9 cellular contexts compared by ENCODE assay signal in the genomic region with DNA sequence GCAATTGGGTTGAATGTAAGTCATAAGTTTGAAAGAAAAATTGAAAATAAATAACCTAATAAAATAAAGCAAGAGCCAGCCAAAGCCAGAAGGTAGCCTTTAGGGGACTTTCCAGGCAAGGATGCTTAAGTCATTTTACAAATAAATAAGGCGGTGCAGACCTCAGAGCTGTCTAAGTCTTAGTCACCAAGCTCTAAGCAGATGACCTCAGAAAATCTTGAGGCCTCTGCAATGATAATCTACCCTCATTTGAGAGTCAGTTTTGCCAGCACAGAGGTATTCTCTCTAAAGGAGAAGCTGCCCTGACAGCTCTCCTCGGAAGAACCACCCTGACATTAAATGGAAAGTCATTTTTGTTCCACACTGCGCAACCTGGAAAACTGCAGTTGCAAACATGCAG.
DNase-seq lines count a peak whose midpoint lies in the region; ATAC-seq and TF ChIP-seq lines count a peak whose summit lies in the region.
"Had no signal": no experiment of that assay in that cellular context is flagged by ENCODE, and none has a peak within 500 bp of the region (broad histone marks: within the 10 kb centered on the region; RNA-seq: fewer than 3 reads in every experiment).

No MANE protein-coding gene starts in this region.

- H3F3A ChIP-seq in MM.1S (ENCODE audit: insufficient read depth, low read length) = no peaks in the 10 kb centered on the region

- H3K27ac ChIP-seq in MM.1S (ENCODE audit: low read length) = no peak overlapping the region

- H3K9me3 ChIP-seq in MG63 = no peaks in the 10 kb centered on the region; the same call in 1 of the 2 replicates
- H3K9me3 ChIP-seq in MM.1S (replicated peaks; ENCODE audit: insufficient read depth, low read length) = no peaks in the 10 kb centered on the region

- no peak for TF ChIP-seq CTCF in MM.1S (IDR thresholded peaks at IDR 0.05; ENCODE audit: low read length)

- no peaks in the 10 kb centered on the region for H4K20me1 ChIP-seq in MM.1S (ENCODE audit: insufficient read depth, low read length)

- DNase-seq in MG63 (peak; percentile 39), kidney tubule cell (ENCODE audit: low spot score) (peak; percentile 81), MM.1S (no peak), foreskin melanocyte (no peak), NCI-H2029 treated with DMSO at 0.1 percent for 48 hours (lab: John Stamatoyannopoulos, UW) (no peak), DMS79 treated with DMSO at 0.1 percent for 48 hours (lab: John Stamatoyannopoulos, UW) (no peak)

- no peak overlapping the region for H3K9ac ChIP-seq in MM.1S (ENCODE audit: low read length)

- H3K4me2 ChIP-seq in MM.1S (ENCODE audit: low read depth, low read length) = no peak overlapping the region

- no peaks in the 10 kb centered on the region for H3K9me2 ChIP-seq in MM.1S (replicated peaks; ENCODE audit: insufficient read depth, low read length)

- 0 out of 2 replicates have a peak, but pooled peaks cover 4% of the 10 kb centered on the region for H3K4me1 ChIP-seq in MM.1S (ENCODE audit: low read length)

- no peak overlapping the region for H2AFZ ChIP-seq in MM.1S (ENCODE audit: low read length)

- peak; percentile 53 for ATAC-seq in GM18511 (IDR thresholded peaks at IDR 0.05; ENCODE audit: unreplicated experiment)
- ATAC-seq in GM21786 (IDR thresholded peaks at IDR 0.05; ENCODE audit: unreplicated experiment) = peak; percentile 44
- ATAC-seq: K562 had no signal

- H3K4me3 ChIP-seq in MG63 (no peak overlapping the region), MM.1S (ENCODE audit: low read length) (no peak overlapping the region)
- H3K4me3 ChIP-seq: K562 had no signal

- H3K27me3 ChIP-seq in MG63 (no peaks in the 10 kb centered on the region), MM.1S (replicated peaks; ENCODE audit: insufficient read depth, low read length) (no peaks in the 10 kb centered on the region)

- no peaks in the 10 kb centered on the region for H3K79me2 ChIP-seq in MM.1S (ENCODE audit: low read length)

- H3K36me3 ChIP-seq in MG63 (peaks cover 11% of the 10 kb centered on the region), MM.1S (replicated peaks; ENCODE audit: insufficient read depth, low read length) (no peaks in the 10 kb centered on the region)

Comparison
In these comparisons a context has a peak if more than half of its experiments do, and no peak if none do; other contexts are left out.
1. DNase-seq: peak in MG63 (single experiment) and kidney tubule cell (single experiment); none in MM.1S (single experiment), foreskin melanocyte (single experiment), NCI-H2029 treated with DMSO at 0.1 percent for 48 hours (single experiment) and DMS79 treated with DMSO at 0.1 percent for 48 hours (single experiment).